In genomic region chr5:12110629-12111028, GRCh38 we compare ENCODE assay signal across 35 cellular contexts.
"Had no signal": no experiment of that assay in that cellular context is flagged by ENCODE, and none has a peak within 500 bp of the region (broad histone marks: within the 10 kb centered on the region; RNA-seq: fewer than 3 reads in every experiment).

No MANE protein-coding gene starts in this region.

- H3K36me3 Mint-ChIP-seq: activated naive CD4-positive, alpha-beta T cell treated with anti-CD3 and anti-CD28 coated beads, Interleukin-2, amount 50 U/mL, for 24 hours; activated naive CD8-positive, alpha-beta T cell treated with anti-CD3 and anti-CD28 coated beads, Interleukin-2, amount 10 ng/mL, durations not matched to agents 7 days and 5 days; WTC11 had no signal

- H3K9me3 Mint-ChIP-seq: WTC11 had no signal

- H3K27me3 Mint-ChIP-seq: activated CD4-positive, alpha-beta T cell treated with anti-CD3 and anti-CD28 coated beads for 36 hours; activated CD4-positive, alpha-beta T cell treated with anti-CD3 and anti-CD28 coated beads, Interleukin-2, amount 10 ng/mL, durations not matched to agents 7 days and 5 days; activated naive CD4-positive, alpha-beta T cell treated with anti-CD3 and anti-CD28 coated beads, Interleukin-2, amount 50 U/mL, for 24 hours; activated naive CD8-positive, alpha-beta T cell treated with anti-CD3 and anti-CD28 coated beads, Interleukin-2, amount 10 ng/mL, durations not matched to agents 7 days and 5 days; activated T-cell treated with anti-CD3 and anti-CD28 coated beads, Interleukin-2, amount 50 U/mL, for 24 hours; central memory CD8-positive, alpha-beta T cell had no signal

- H3K4me1 Mint-ChIP-seq: activated CD4-positive, alpha-beta T cell treated with anti-CD3 and anti-CD28 coated beads for 36 hours; activated CD4-positive, alpha-beta T cell treated with anti-CD3 and anti-CD28 coated beads, Interleukin-2, amount 10 ng/mL, durations not matched to agents 7 days and 5 days; activated naive CD4-positive, alpha-beta T cell treated with anti-CD3 and anti-CD28 coated beads, Interleukin-2, amount 50 U/mL, for 24 hours; activated naive CD8-positive, alpha-beta T cell treated with anti-CD3 and anti-CD28 coated beads, Interleukin-2, amount 10 ng/mL, durations not matched to agents 7 days and 5 days; central memory CD8-positive, alpha-beta T cell; WTC11 had no signal

- H3K4me3 ChIP-seq: ascending aorta, cardiac muscle cell, SJCRH30, SK-N-MC had no signal

- H3K27ac ChIP-seq: ascending aorta, cardiac muscle cell, SJCRH30, SK-N-MC had no signal

- ATAC-seq: activated CD4-positive, alpha-beta T cell treated with anti-CD3 and anti-CD28 coated beads for 36 hours; activated CD4-positive, CD25-positive, alpha-beta regulatory T cell treated with anti-CD3 and anti-CD28 coated beads, Interleukin-2, amount 50 U/mL, for 24 hours; activated CD8-positive, alpha-beta T cell treated with anti-CD3 and anti-CD28 coated beads, Interleukin-2, amount 10 ng/mL, durations not matched to agents 7 days and 5 days; WTC11 had no signal

- H3K4me1 ChIP-seq: ascending aorta, SJCRH30 had no signal

- H3K27ac Mint-ChIP-seq: activated CD4-positive, alpha-beta T cell treated with anti-CD3 and anti-CD28 coated beads for 36 hours; activated CD4-positive, alpha-beta T cell treated with anti-CD3 and anti-CD28 coated beads, Interleukin-2, amount 10 ng/mL, durations not matched to agents 7 days and 5 days; activated CD8-positive, alpha-beta T cell treated with anti-CD3 and anti-CD28 coated beads, Interleukin-2, amount 10 ng/mL, durations not matched to agents 7 days and 5 days; activated naive CD4-positive, alpha-beta T cell treated with anti-CD3 and anti-CD28 coated beads, Interleukin-2, amount 50 U/mL, for 24 hours; activated naive CD8-positive, alpha-beta T cell treated with anti-CD3 and anti-CD28 coated beads, Interleukin-2, amount 10 ng/mL, durations not matched to agents 7 days and 5 days; activated T-cell treated with anti-CD3 and anti-CD28 coated beads, Interleukin-2, amount 50 U/mL, for 24 hours; activated T-helper 2 cell treated with anti-CD3 and anti-CD28 coated beads, Interferon-gamma antibody, Interleukin-2, Interleukin-4, amounts not matched to agents 10 μg/mL and 5 μg/mL and 100 μg/mL, durations not matched to agents 14 hours and 24 hours and 36 hours; T-helper 1 cell treated with Interleukin-12 subunit alpha and Interleukin-12 subunit beta and Interleukin-4 antibody, amounts not matched to agents 30 μg/mL and 1 μg/mL, for 36 hours; T-helper 2 cell treated with Interferon-gamma antibody and Interleukin-4, amounts not matched to agents 5 μg/mL and 100 μg/mL, for 36 hours; WTC11 had no signal

- FAIRE-seq: TTC549 had no signal

- H3K4me3 Mint-ChIP-seq: activated CD4-positive, alpha-beta T cell treated with anti-CD3 and anti-CD28 coated beads for 36 hours; activated CD4-positive, alpha-beta T cell treated with anti-CD3 and anti-CD28 coated beads, Interleukin-2, amount 10 ng/mL, durations not matched to agents 7 days and 5 days; activated CD8-positive, alpha-beta T cell treated with anti-CD3 and anti-CD28 coated beads, Interleukin-2, amount 10 ng/mL, durations not matched to agents 7 days and 5 days; activated naive CD4-positive, alpha-beta T cell treated with anti-CD3 and anti-CD28 coated beads, Interleukin-2, amount 50 U/mL, for 24 hours; activated naive CD8-positive, alpha-beta T cell treated with anti-CD3 and anti-CD28 coated beads, Interleukin-2, amount 10 ng/mL, durations not matched to agents 7 days and 5 days; activated T-cell treated with anti-CD3 and anti-CD28 coated beads, Interleukin-2, amount 50 U/mL, for 24 hours; central memory CD8-positive, alpha-beta T cell; T-helper 1 cell treated with Interleukin-12 subunit alpha and Interleukin-12 subunit beta and Interleukin-4 antibody, amounts not matched to agents 30 μg/mL and 1 μg/mL, for 36 hours; T-helper 2 cell treated with Interferon-gamma antibody and Interleukin-4, amounts not matched to agents 5 μg/mL and 100 μg/mL, for 36 hours; WTC11 had no signal

- H3K9me3 ChIP-seq: ascending aorta, SJCRH30 had no signal

- H3K36me3 ChIP-seq: ascending aorta, cardiac muscle cell, SJCRH30 had no signal

- H3K27me3 ChIP-seq: ascending aorta, cardiac muscle cell, SJCRH30 had no signal

- DNase-seq: activated CD4-positive, alpha-beta T cell treated with anti-CD3 and anti-CD28 coated beads for 36 hours; activated CD4-positive, alpha-beta T cell treated with anti-CD3 and anti-CD28 coated beads, Interleukin-2, amount 10 ng/mL, durations not matched to agents 7 days and 5 days; activated CD4-positive, alpha-beta T cell treated with anti-CD3 and anti-CD28 coated beads, Interleukin-2, amount 50 U/mL, for 48 hours; activated CD8-positive, alpha-beta T cell treated with anti-CD3 and anti-CD28 coated beads, Interleukin-2, amount 10 ng/mL, durations not matched to agents 7 days and 5 days; activated gamma-delta T cell; activated naive CD4-positive, alpha-beta T cell treated with Interleukin-2 at 50 U/mL for 16 hours; activated naive CD8-positive, alpha-beta T cell treated with anti-CD3 and anti-CD28 coated beads, Interleukin-2, amount 10 ng/mL, durations not matched to agents 7 days and 5 days; activated T-cell treated with anti-CD3 and anti-CD28 coated beads, Interleukin-2, amount 50 U/mL, for 24 hours; amygdala; MM.1S; MV-4-11; NCI-H1092; NCI-H1436 treated with DMSO at 0.1 percent for 48 hours; NCI-H187; NCI-H2029 treated with DMSO at 0.1 percent for 48 hours; NCI-H2107; NCI-H2171; NCI-H510A; NCI-H526; NCI-H748 treated with DMSO at 0.1 percent for 48 hours; NK-92 treated with Interleukin-12 subunit alpha and Interleukin-12 subunit beta, amount 100 ng/mL, for 24 hours; OCI-M1; SHP77; SJCRH30 had no signal
